22 cellular contexts compared by ENCODE assay signal in genomic region chr13:111079375-111079774, GRCh38.
"Had no signal": no experiment of that assay in that cellular context is flagged by ENCODE, and none has a peak within 500 bp of the region (broad histone marks: within the 10 kb centered on the region; RNA-seq: fewer than 3 reads in every experiment).

No MANE protein-coding gene starts in this region.

- DNase-seq: colonic mucosa; cortex of kidney; dermis blood vessel endothelial cell; dorsolateral prefrontal cortex; effector CD4-positive, alpha-beta T cell; effector CD8-positive, alpha-beta T cell; effector memory CD4-positive, alpha-beta T cell; effector memory CD8-positive, alpha-beta T cell; endodermal cell; erythroblast; esophagus squamous epithelium; foreskin keratinocyte; foreskin melanocyte; gastrocnemius medialis; glutamatergic neuron; head of caudate nucleus; heart left ventricle; heart right ventricle had no signal

- H3K27me3 ChIP-seq: colonic mucosa, foreskin keratinocyte, gastrocnemius medialis, gastroesophageal sphincter, heart left ventricle had no signal

- H3K9me3 ChIP-seq: colonic mucosa had no signal

- ATAC-seq: effector memory CD8-positive, alpha-beta T cell; esophagus mucosa; foreskin keratinocyte; gastrocnemius medialis; gastroesophageal sphincter; heart left ventricle; heart right ventricle had no signal

- H3K36me3 ChIP-seq: colonic mucosa, esophagus squamous epithelium, gastrocnemius medialis, gastroesophageal sphincter, heart left ventricle, heart right ventricle had no signal

- H3K4me3 ChIP-seq: colonic mucosa, coronary artery, dorsolateral prefrontal cortex, esophagus squamous epithelium, gastrocnemius medialis, gastroesophageal sphincter, heart left ventricle, heart right ventricle had no signal

- H3K4me1 ChIP-seq: colonic mucosa, esophagus squamous epithelium, foreskin keratinocyte, gastrocnemius medialis, gastroesophageal sphincter, heart left ventricle, heart right ventricle had no signal

- H3K27ac ChIP-seq: colonic mucosa, coronary artery, dorsolateral prefrontal cortex, epithelial cell of prostate, esophagus squamous epithelium, foreskin keratinocyte, gastrocnemius medialis, gastroesophageal sphincter, heart left ventricle, heart right ventricle had no signal
